Comparison of ENCODE assay signal across 8 cellular contexts in genomic region chrX:79161655-79162054, GRCh38. TPM values are rescaled to one million over a fixed set of nuclear protein-coding genes. Genes with fewer than 3 reads are reported as not detected.
A peak's percentile ranks its signal among the peaks of the same experiment; 100 is the strongest.
DNase-seq lines count a peak whose midpoint lies in the region; ATAC-seq, FAIRE-seq and TF ChIP-seq lines count a peak whose summit lies in the region.

No MANE protein-coding gene starts in this region.

- no peak for TF ChIP-seq POLR2A in H54 (IDR thresholded peaks at IDR 0.05; ENCODE audit: low read depth, low read length)

- TF ChIP-seq CTCF in ascending aorta (IDR thresholded peaks at IDR 0.05) = no peak

- peak; percentile 85 for ATAC-seq in HG03108 (IDR thresholded peaks at IDR 0.05; ENCODE audit: unreplicated experiment)
- ATAC-seq in activated CD4-positive, CD25-positive, alpha-beta regulatory T cell treated with anti-CD3 and anti-CD28 coated beads, Interleukin-2, amount 50 U/mL, for 24 hours = peak; percentile 84

- no peak overlapping the region for H3K27ac ChIP-seq in ascending aorta

- no peaks in the 10 kb centered on the region for H3K36me3 ChIP-seq in ascending aorta

- H3K4me1 ChIP-seq in ascending aorta = no peaks in the 10 kb centered on the region

- no peaks in the 10 kb centered on the region for H3K27me3 ChIP-seq in ascending aorta

- intact Hi-C loops in ascending aorta (cut with DNase I) = no loop called here

- DNase-seq in stimulated activated CD4-positive, alpha-beta T cell treated with anti-CD3 and anti-CD28 coated beads, Interleukin-1b, Interleukin-23, amount 100 ng/mL, for 48 hours = peak; percentile 37
- no peak for DNase-seq in stimulated activated CD4-positive, alpha-beta T cell treated with anti-CD3 and anti-CD28 coated beads, Interleukin-12 subunit alpha, Interleukin-12 subunit beta, amount 100 ng/mL, for 4 hours
- DNase-seq in stimulated activated CD8-positive, alpha-beta memory T cell treated with anti-CD3 and anti-CD28 coated beads, Interleukin-7, amount 100 ng/mL, for 4 hours (ENCODE audit: low read depth in 2 of 2) = peak; percentile 16 to 30
- DNase-seq in RKO (ENCODE audit: low spot score) (no peak), H54 (ENCODE audit: insufficient read length, low spot score) (no peak), ascending aorta (ENCODE audit: low spot score in 2 of 2) (no peak)

- H3K4me3 ChIP-seq in ascending aorta = no peak overlapping the region

- FAIRE-seq in H54 (lab: Jason Lieb, UNC) = no peak

- no peaks in the 10 kb centered on the region for H3K9me3 ChIP-seq in ascending aorta

RNA-seq across cellular contexts. Expression of gene GPR174, which starts 17.2 kb away (rescaled TPM):
- not detected for total RNA-seq in ascending aorta

Comparison
In these comparisons a context has a peak if more than half of its experiments do, and no peak if none do; other contexts are left out.
1. DNase-seq: peak in stimulated activated CD4-positive, alpha-beta T cell treated with anti-CD3 and anti-CD28 coated beads, Interleukin-1b, Interleukin-23, amount 100 ng/mL, for 48 hours (single experiment) and stimulated activated CD8-positive, alpha-beta memory T cell treated with anti-CD3 and anti-CD28 coated beads, Interleukin-7, amount 100 ng/mL, for 4 hours (2 of 2); none in stimulated activated CD4-positive, alpha-beta T cell treated with anti-CD3 and anti-CD28 coated beads, Interleukin-12 subunit alpha, Interleukin-12 subunit beta, amount 100 ng/mL, for 4 hours (single experiment), RKO (single experiment), H54 (single experiment) and ascending aorta (0 of 2).